In genomic region chrX:100687128-100687527, GRCh38 we compare ENCODE assay signal across 13 cellular contexts. TPM values are rescaled to one million over a fixed set of nuclear protein-coding genes. Genes with fewer than 3 reads are reported as not detected.
DNase-seq lines count a peak whose midpoint lies in the region; ATAC-seq and TF ChIP-seq lines count a peak whose summit lies in the region.
"Had no signal": no experiment of that assay in that cellular context is flagged by ENCODE, and none has a peak within 500 bp of the region (broad histone marks: within the 10 kb centered on the region; RNA-seq: fewer than 3 reads in every experiment).

No MANE protein-coding gene starts in this region.

- ATAC-seq in GM18498 (IDR thresholded peaks at IDR 0.05; ENCODE audit: unreplicated experiment) (peak; percentile 39), GM19463 (IDR thresholded peaks at IDR 0.05; ENCODE audit: unreplicated experiment) (peak; percentile 10), HG03064 (IDR thresholded peaks at IDR 0.05; ENCODE audit: low read depth, unreplicated experiment) (peak; percentile 32), T-cell (replicated peaks in 1 of 4) (no peak)
- ATAC-seq: left cardiac atrium had no signal

- no peaks in the 10 kb centered on the region for H3K4me1 ChIP-seq in adrenal gland (replicated peaks in 1 of 2)
- H3K4me1 ChIP-seq: Caco-2, Peyer's patch had no signal

- CTCF ChIA-PET in T-cell (lab: Charles Lee): interaction anchor here (0.9 to 3.8 kb wide), 2 partner anchors 81 kb away, joined by 5 to 15 read pairs; no protein-coding TSS in a partner anchor

- H3K9me3 Mint-ChIP-seq in T-cell: no peaks in the 10 kb centered on the region

- 49 to 85% (median 75%) methylated on average over 3 to 6 of the region's 6 CpGs for WGBS in adrenal gland, 4 donors

- POLR2A ChIA-PET in T-cell (lab: Charles Lee): interaction anchor here in 1 of 2 donors (0.6 kb wide), 1 partner anchor 582 kb away, joined by 3 read pairs; no protein-coding TSS in a partner anchor

- H3K4me1 Mint-ChIP-seq in T-cell: peaks cover 0 to 13% (median 2%) of the 10 kb centered on the region in 3 donors

- no peak overlapping the region for H3K27ac ChIP-seq in adrenal gland
- H3K27ac ChIP-seq: neutrophil, Peyer's patch had no signal

- no peak overlapping the region for H3K27ac Mint-ChIP-seq in T-cell

- no peaks in the 10 kb centered on the region for H3K36me3 ChIP-seq in adrenal gland (replicated peaks in 1 of 2)
- H3K36me3 ChIP-seq: neutrophil, Peyer's patch had no signal

- H3K4me3 ChIP-seq in adrenal gland: no peak overlapping the region
- H3K4me3 ChIP-seq: Peyer's patch had no signal

- intact Hi-C loops in adrenal gland (cut with DNase I): loop anchor here (5.0 to 10.0 kb wide), 2 partner anchors 78 to 80 kb away; no protein-coding TSS in a partner anchor

- H3K4me3 Mint-ChIP-seq in T-cell: no peak overlapping the region

- H3K27me3 ChIP-seq in adrenal gland: peaks cover under 1% of the 10 kb centered on the region
- H3K27me3 ChIP-seq: neutrophil, Peyer's patch had no signal

- no peaks in the 10 kb centered on the region for H3K36me3 Mint-ChIP-seq in T-cell

- no peak for TF ChIP-seq CTCF in adrenal gland (IDR thresholded peaks at IDR 0.05)

- DNase-seq in activated T-cell treated with anti-CD3 and anti-CD28 coated beads, Interleukin-2, amount 50 U/mL, for 48 hours: peak; percentile 36 to 42
- DNase-seq in T-cell (no peak), NCI-H69 (lab: John Stamatoyannopoulos, UW) (no peak), NAMALWA (ENCODE audit: low spot score) (no peak), adrenal gland (no peak)
- DNase-seq: Caco-2, left cardiac atrium, trophoblast cell had no signal

- TF ChIP-seq POLR2A in adrenal gland (IDR thresholded peaks at IDR 0.05): no peak

- peaks cover 5 to 17% of the 10 kb centered on the region in 2 donors for H3K27me3 Mint-ChIP-seq in T-cell

- no peaks in the 10 kb centered on the region for H3K9me3 ChIP-seq in adrenal gland (replicated peaks in 1 of 3)
- H3K9me3 ChIP-seq: Caco-2, neutrophil, Peyer's patch had no signal

RNA-seq across cellular contexts. Expression of gene SRPX2, which starts 43.1 kb away (rescaled TPM):
- total RNA-seq in T-cell: under 1 TPM in 1 of 5 donors, not detected in 4; 0.18 TPM
- total RNA-seq in adrenal gland: 10 to 100 TPM; 10.7 to 73.3 (median 20.9) TPM
- 10 to 100 TPM in 2 of 3 donors, 1 to 10 TPM in 1; 9.0 to 18.3 (median 17.6) TPM for polyA plus RNA-seq in adrenal gland

RNA-seq across cellular contexts. Expression of gene SYTL4, which starts 44.8 kb away (rescaled TPM):
- under 1 TPM in 4 of 5 donors, not detected in 1; 0.12 to 0.82 (median 0.29) TPM for total RNA-seq in T-cell
- total RNA-seq in adrenal gland: 10 to 100 TPM in 1 of 8 donors, 1 to 10 TPM in 7; 3.4 to 12.3 (median 6.0) TPM
- 1 to 10 TPM; 4.0 to 5.3 (median 4.5) TPM for polyA plus RNA-seq in adrenal gland

RNA-seq across cellular contexts. Expression of gene TSPAN6, which starts 50.5 kb away (rescaled TPM):
- 1 to 10 TPM in 4 of 5 donors, under 1 TPM in 1; 0.91 to 2.1 (median 1.6) TPM for total RNA-seq in T-cell
- total RNA-seq in adrenal gland: 10 to 100 TPM; 21.6 to 37.9 (median 26.8) TPM
- 10 to 100 TPM; 12.5 to 28.4 (median 16.9) TPM for polyA plus RNA-seq in adrenal gland

Comparison
In these comparisons a context has a peak if more than half of its experiments do, and no peak if none do; other contexts are left out.
1. ATAC-seq: peak in GM18498 (single experiment), GM19463 (single experiment) and HG03064 (single experiment); none in T-cell (0 of 4).
2. DNase-seq: peak in activated T-cell treated with anti-CD3 and anti-CD28 coated beads, Interleukin-2, amount 50 U/mL, for 48 hours (2 of 2); none in T-cell (0 of 34), NCI-H69 (single experiment), NAMALWA (single experiment) and adrenal gland (0 of 7).
3. RNA of gene SRPX2, which starts 43.1 kb away (total RNA-seq): 10.7 to 73.3 TPM in adrenal gland; 0.18 TPM in T-cell; every median in the first group is over 4 times any median in the second.
4. RNA of gene TSPAN6, which starts 50.5 kb away (total RNA-seq): 21.6 to 37.9 TPM in adrenal gland; 0.91 to 2.1 TPM in T-cell; every median in the first group is over 4 times any median in the second.